Comparison of ENCODE assay signal across 16 cellular contexts in the genomic region with DNA sequence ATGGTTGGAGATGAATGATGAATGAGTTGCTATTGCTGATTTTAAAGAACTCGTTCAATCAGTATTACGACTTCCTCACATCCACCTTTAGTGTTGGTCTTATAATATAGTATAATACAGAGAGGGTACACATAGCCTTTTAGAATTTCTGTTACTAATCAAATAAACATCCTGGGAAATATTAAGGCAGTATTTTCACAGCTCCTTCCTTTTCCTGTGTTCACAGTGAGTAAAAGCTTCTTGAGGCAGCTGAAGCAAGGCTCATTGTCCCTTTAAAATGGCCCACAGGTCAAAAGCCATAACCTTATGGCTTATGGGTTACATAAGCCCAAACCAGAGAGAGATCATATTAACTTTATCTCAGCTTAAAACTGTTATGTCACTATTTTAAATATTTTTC. TPM values are rescaled to one million over a fixed set of nuclear protein-coding genes. Genes with fewer than 3 reads are reported as not detected.
DNase-seq lines count a peak whose midpoint lies in the region; ATAC-seq lines count a peak whose summit lies in the region.
"Had no signal": no experiment of that assay in that cellular context is flagged by ENCODE, and none has a peak within 500 bp of the region (broad histone marks: within the 10 kb centered on the region; RNA-seq: fewer than 3 reads in every experiment).

No MANE protein-coding gene starts in this region.

- CTCF ChIA-PET in activated CD4-positive, alpha-beta memory T cell treated with anti-CD3 and anti-CD28 coated beads for 36 hours (lab: Charles Lee), result interaction anchor here (1.0 to 2.3 kb wide), 6 partner anchors 14 to 389 kb away, joined by 4 to 10 read pairs (median 4); partner anchors contain the start of gene SLC9C1
- CTCF ChIA-PET in activated CD4-positive, alpha-beta memory T cell treated with anti-CD3 and anti-CD28 coated beads, Interleukin-2, amount 10 ng/mL, durations not matched to agents 7 days and 5 days (lab: Charles Lee), result interaction anchor here (1.1 to 3.4 kb wide), 8 partner anchors 9 to 166 kb away, joined by 3 to 17 read pairs (median 6); partner anchors contain the start of gene CD200

- DNase-seq in activated CD4-positive, alpha-beta memory T cell treated with anti-CD3 and anti-CD28 coated beads for 36 hours, result no peak
- no peak for DNase-seq in activated CD4-positive, alpha-beta memory T cell treated with anti-CD3 and anti-CD28 coated beads, Interleukin-2, amount 10 ng/mL, durations not matched to agents 7 days and 5 days
- DNase-seq in activated naive CD8-positive, alpha-beta T cell treated with anti-CD3 and anti-CD28 coated beads, Interleukin-2, amount 50 U/mL, for 24 hours, result no peak
- no peak for DNase-seq in naive thymus-derived CD8-positive, alpha-beta T cell
- DNase-seq in stimulated activated CD4-positive, alpha-beta T cell treated with anti-CD3 and anti-CD28 coated beads, Interleukin-2, amount 100 ng/mL, for 48 hours, result no peak
- DNase-seq: DND-41, GF-D8, NCI-H1436 treated with DMSO at 0.1 percent for 48 hours, NCI-H2081, NCI-H524 had no signal

- peak overlapping the region; percentile 63 for H3K27ac Mint-ChIP-seq in activated CD4-positive, alpha-beta memory T cell treated with anti-CD3 and anti-CD28 coated beads for 36 hours
- H3K27ac Mint-ChIP-seq in activated CD4-positive, alpha-beta memory T cell treated with anti-CD3 and anti-CD28 coated beads, Interleukin-2, amount 10 ng/mL, durations not matched to agents 7 days and 5 days, result no peak overlapping the region
- H3K27ac Mint-ChIP-seq in IgD-negative memory B cell, result peak overlapping the region in 2 of 3 donors; percentile 35 to 88
- peak overlapping the region; percentile 96 for H3K27ac Mint-ChIP-seq in activated naive CD8-positive, alpha-beta T cell treated with anti-CD3 and anti-CD28 coated beads, Interleukin-2, amount 50 U/mL, for 24 hours
- peak overlapping the region in 8 of 10 donors; percentile 74 to 98 (median 91) for H3K27ac Mint-ChIP-seq in naive thymus-derived CD8-positive, alpha-beta T cell
- H3K27ac Mint-ChIP-seq: CD14-positive monocyte had no signal

- no peak overlapping the region for H3K4me3 Mint-ChIP-seq in activated CD4-positive, alpha-beta memory T cell treated with anti-CD3 and anti-CD28 coated beads for 36 hours
- H3K4me3 Mint-ChIP-seq in activated CD4-positive, alpha-beta memory T cell treated with anti-CD3 and anti-CD28 coated beads, Interleukin-2, amount 10 ng/mL, durations not matched to agents 7 days and 5 days, result no peak overlapping the region
- peak overlapping the region in 1 of 4 donors; percentile 93 for H3K4me3 Mint-ChIP-seq in IgD-negative memory B cell
- H3K4me3 Mint-ChIP-seq in activated naive CD8-positive, alpha-beta T cell treated with anti-CD3 and anti-CD28 coated beads, Interleukin-2, amount 50 U/mL, for 24 hours, result no peak overlapping the region
- peak overlapping the region in 2 of 10 donors; percentile 8 to 94 for H3K4me3 Mint-ChIP-seq in naive thymus-derived CD8-positive, alpha-beta T cell
- H3K4me3 Mint-ChIP-seq: CD14-positive monocyte had no signal

- intact Hi-C loops in activated CD4-positive, alpha-beta memory T cell treated with anti-CD3 and anti-CD28 coated beads for 36 hours (cut with micrococcal nuclease), result no loop called here

- POLR2A ChIA-PET in activated CD4-positive, alpha-beta memory T cell treated with anti-CD3 and anti-CD28 coated beads for 36 hours (lab: Charles Lee), result interaction anchor here (2.1 to 2.4 kb wide), 2 partner anchors 10 to 167 kb away, joined by 8 to 13 read pairs; partner anchors contain the start of gene CD200
- POLR2A ChIA-PET in activated CD4-positive, alpha-beta memory T cell treated with anti-CD3 and anti-CD28 coated beads, Interleukin-2, amount 10 ng/mL, durations not matched to agents 7 days and 5 days (lab: Charles Lee), result interaction anchor here (3.3 to 3.8 kb wide), 2 partner anchors 14 to 61 kb away, joined by 20 to 25 read pairs; partner anchors contain the start of genes ATG3 and SLC35A5
- POLR2A ChIA-PET in naive thymus-derived CD8-positive, alpha-beta T cell (lab: Charles Lee), result interaction anchor here (1.3 to 2.1 kb wide), 4 partner anchors 14 to 167 kb away, joined by 4 to 7 read pairs (median 6); partner anchors contain the start of gene CD200

- peaks cover 47% of the 10 kb centered on the region for H3K4me1 Mint-ChIP-seq in activated CD4-positive, alpha-beta memory T cell treated with anti-CD3 and anti-CD28 coated beads for 36 hours (ENCODE audit: low read depth)
- H3K4me1 Mint-ChIP-seq in activated CD4-positive, alpha-beta memory T cell treated with anti-CD3 and anti-CD28 coated beads, Interleukin-2, amount 10 ng/mL, durations not matched to agents 7 days and 5 days, result peaks cover 38% of the 10 kb centered on the region
- peaks cover 33 to 52% (median 36%) of the 10 kb centered on the region in 3 donors for H3K4me1 Mint-ChIP-seq in IgD-negative memory B cell
- peaks cover 61% of the 10 kb centered on the region for H3K4me1 Mint-ChIP-seq in activated naive CD8-positive, alpha-beta T cell treated with anti-CD3 and anti-CD28 coated beads, Interleukin-2, amount 50 U/mL, for 24 hours
- H3K4me1 Mint-ChIP-seq in naive thymus-derived CD8-positive, alpha-beta T cell, result peaks cover 11 to 67% (median 39%) of the 10 kb centered on the region in 4 donors

- no peaks in the 10 kb centered on the region for H3K27me3 Mint-ChIP-seq in activated CD4-positive, alpha-beta memory T cell treated with anti-CD3 and anti-CD28 coated beads for 36 hours
- no peaks in the 10 kb centered on the region for H3K27me3 Mint-ChIP-seq in activated CD4-positive, alpha-beta memory T cell treated with anti-CD3 and anti-CD28 coated beads, Interleukin-2, amount 10 ng/mL, durations not matched to agents 7 days and 5 days
- H3K27me3 Mint-ChIP-seq in IgD-negative memory B cell, result no peaks in the 10 kb centered on the region
- no peaks in the 10 kb centered on the region for H3K27me3 Mint-ChIP-seq in activated naive CD8-positive, alpha-beta T cell treated with anti-CD3 and anti-CD28 coated beads, Interleukin-2, amount 50 U/mL, for 24 hours
- H3K27me3 Mint-ChIP-seq in naive thymus-derived CD8-positive, alpha-beta T cell, result no peaks in the 10 kb centered on the region

- no peak for ATAC-seq in activated naive CD8-positive, alpha-beta T cell treated with anti-CD3 and anti-CD28 coated beads, Interleukin-2, amount 50 U/mL, for 24 hours
- ATAC-seq in naive thymus-derived CD8-positive, alpha-beta T cell, result no peak
- no peak for ATAC-seq in GM18517 (IDR thresholded peaks at IDR 0.05; ENCODE audit: unreplicated experiment)
- ATAC-seq in activated CD4-positive, CD25-positive, alpha-beta regulatory T cell treated with anti-CD3 and anti-CD28 coated beads, Interleukin-2, amount 50 U/mL, for 24 hours, result no peak

- no peaks in the 10 kb centered on the region for H3K9me3 Mint-ChIP-seq in activated CD4-positive, alpha-beta memory T cell treated with anti-CD3 and anti-CD28 coated beads for 36 hours
- peaks cover 2% of the 10 kb centered on the region for H3K9me3 Mint-ChIP-seq in activated CD4-positive, alpha-beta memory T cell treated with anti-CD3 and anti-CD28 coated beads, Interleukin-2, amount 10 ng/mL, durations not matched to agents 7 days and 5 days
- no peaks in the 10 kb centered on the region for H3K9me3 Mint-ChIP-seq in IgD-negative memory B cell
- H3K9me3 Mint-ChIP-seq in activated naive CD8-positive, alpha-beta T cell treated with anti-CD3 and anti-CD28 coated beads, Interleukin-2, amount 50 U/mL, for 24 hours, result no peaks in the 10 kb centered on the region
- H3K9me3 Mint-ChIP-seq in naive thymus-derived CD8-positive, alpha-beta T cell, result peaks cover 0 to 4% (median 0%) of the 10 kb centered on the region in 9 donors
- H3K9me3 Mint-ChIP-seq: CD14-positive monocyte had no signal

- peaks cover 8% of the 10 kb centered on the region for H3K36me3 Mint-ChIP-seq in activated CD4-positive, alpha-beta memory T cell treated with anti-CD3 and anti-CD28 coated beads for 36 hours
- H3K36me3 Mint-ChIP-seq in activated CD4-positive, alpha-beta memory T cell treated with anti-CD3 and anti-CD28 coated beads, Interleukin-2, amount 10 ng/mL, durations not matched to agents 7 days and 5 days (ENCODE audit: low read depth), result peaks cover 25% of the 10 kb centered on the region
- no peaks in the 10 kb centered on the region for H3K36me3 Mint-ChIP-seq in IgD-negative memory B cell
- H3K36me3 Mint-ChIP-seq in activated naive CD8-positive, alpha-beta T cell treated with anti-CD3 and anti-CD28 coated beads, Interleukin-2, amount 50 U/mL, for 24 hours (ENCODE audit: low read depth), result peaks cover 19% of the 10 kb centered on the region
- peaks cover 0 to 6% (median 0%) of the 10 kb centered on the region in 3 donors for H3K36me3 Mint-ChIP-seq in naive thymus-derived CD8-positive, alpha-beta T cell
- H3K36me3 Mint-ChIP-seq: CD14-positive monocyte had no signal

RNA-seq across cellular contexts. Expression of gene BTLA, which starts 1.3 kb away (rescaled TPM):
- total RNA-seq in activated CD4-positive, alpha-beta memory T cell treated with anti-CD3 and anti-CD28 coated beads for 36 hours, result 10 to 100 TPM; 17.3 to 18.7 TPM
- 10 to 100 TPM; 45.7 to 46.3 TPM for total RNA-seq in activated CD4-positive, alpha-beta memory T cell treated with anti-CD3 and anti-CD28 coated beads, Interleukin-2, amount 10 ng/mL, durations not matched to agents 7 days and 5 days
- 85.4 TPM for polyA plus RNA-seq in IgD-negative memory B cell
- 10 to 100 TPM; 18.2 to 18.5 TPM for total RNA-seq in naive thymus-derived CD8-positive, alpha-beta T cell
- polyA plus RNA-seq in naive thymus-derived CD8-positive, alpha-beta T cell, result 10 to 100 TPM in 2 of 3 donors, 1 to 10 TPM in 1; 5.5 to 13.8 (median 10.2) TPM
- total RNA-seq: A172, H1 had no signal
- polyA plus RNA-seq: CD14-positive monocyte, H1 had no signal
